Comparison of ENCODE assay signal across 8 cellular contexts in the genomic region with DNA sequence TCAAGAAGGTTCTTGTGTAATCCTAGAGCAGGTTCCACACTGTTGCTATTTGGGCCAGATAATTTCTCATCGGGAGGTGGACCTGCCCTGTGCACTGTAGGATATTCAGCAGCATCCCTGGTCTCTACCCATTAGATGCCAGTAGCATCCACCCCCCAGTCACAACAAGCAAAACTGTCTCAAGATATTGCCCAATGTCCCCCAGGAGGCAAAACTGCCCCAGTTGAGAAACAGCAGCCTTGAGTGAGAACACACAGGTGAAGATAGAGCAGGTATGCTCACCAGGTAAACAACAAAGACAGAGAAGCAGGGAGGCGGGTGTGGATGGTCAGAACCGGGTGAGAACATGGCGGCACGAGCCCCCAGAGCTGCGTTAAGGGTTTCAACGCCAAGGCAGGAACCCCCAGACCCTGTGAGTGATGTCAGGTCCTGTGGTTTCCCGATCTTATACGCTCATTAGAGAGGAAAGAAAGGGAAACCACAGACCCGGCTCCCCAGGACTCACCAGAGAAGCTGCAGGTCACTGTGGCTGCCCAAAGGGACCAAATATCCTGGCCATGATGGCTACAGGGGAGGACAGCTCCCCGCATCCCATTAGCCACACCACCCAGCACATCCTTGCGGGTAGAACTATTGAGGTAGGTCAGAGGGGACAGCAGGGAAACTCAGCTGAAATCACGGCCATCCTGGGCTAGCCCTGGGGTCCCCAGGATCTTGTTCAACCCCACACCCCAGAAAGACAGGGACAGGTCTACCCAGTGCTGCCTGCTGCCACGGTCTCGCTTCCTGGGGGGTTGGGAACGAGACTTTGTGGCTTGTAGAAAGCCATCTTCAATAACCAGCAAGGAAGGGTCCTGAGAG. TPM values are rescaled to one million over a fixed set of nuclear protein-coding genes. Genes with fewer than 3 reads are reported as not detected.
A peak's percentile ranks its signal among the peaks of the same experiment; 100 is the strongest.
DNase-seq lines count a peak whose midpoint lies in the region; ATAC-seq, FAIRE-seq and TF ChIP-seq lines count a peak whose summit lies in the region.
"Had no signal": no experiment of that assay in that cellular context is flagged by ENCODE, and none has a peak within 500 bp of the region (broad histone marks: within the 10 kb centered on the region; RNA-seq: fewer than 3 reads in every experiment).

No MANE protein-coding gene starts in this region.

- ATAC-seq in GM21515 (IDR thresholded peaks at IDR 0.05; ENCODE audit: unreplicated experiment), result peak; percentile 28
- ATAC-seq in HG03439 (IDR thresholded peaks at IDR 0.05; ENCODE audit: unreplicated experiment), result peak; percentile 23
- peak; percentile 44 for ATAC-seq in stimulated activated naive CD8-positive, alpha-beta T cell treated with anti-CD3 and anti-CD28 coated beads, Interleukin-15, amount 100 ng/mL, for 72 hours

- H2BK15ac ChIP-seq in H1 (ENCODE audit: low read length), result no peak overlapping the region

- H2AK5ac ChIP-seq in H1 (ENCODE audit: low read depth, low read length), result no peak overlapping the region

- no peak overlapping the region for H4K91ac ChIP-seq in H1 (replicated peaks; ENCODE audit: insufficient read length, low read length)

- no peak overlapping the region for H3K4me3 Mint-ChIP-seq in stimulated activated naive CD8-positive, alpha-beta T cell treated with anti-CD3 and anti-CD28 coated beads, Interleukin-15, amount 100 ng/mL, for 72 hours

- H3K14ac ChIP-seq in H1 (ENCODE audit: insufficient read length), result no peak overlapping the region

- DNase-seq in H1 (ENCODE audit: low read depth in 1 of 2, low spot score in 2 of 2) (no peak), inferior parietal cortex (ENCODE audit: extremely low spot score) (no peak), hippocampal formation (lab: John Stamatoyannopoulos, UW) (no peak)
- no peak for DNase-seq in stimulated activated naive CD8-positive, alpha-beta T cell treated with anti-CD3 and anti-CD28 coated beads, Interleukin-15, amount 100 ng/mL, for 72 hours
- DNase-seq in activated CD4-positive, alpha-beta T cell treated with anti-CD3 and anti-CD28 coated beads for 4 hours, result no peak

- no peak overlapping the region for H4K5ac ChIP-seq in H1 (ENCODE audit: insufficient read length, low read depth, low read length)

- H2BK120ac ChIP-seq in H1 (replicated peaks; ENCODE audit: low read depth, low read length), result no peak overlapping the region

- H2AFZ ChIP-seq in H1 (ENCODE audit: low read length), result no peak overlapping the region

- no peaks in the 10 kb centered on the region for H3K9me3 Mint-ChIP-seq in stimulated activated naive CD8-positive, alpha-beta T cell treated with anti-CD3 and anti-CD28 coated beads, Interleukin-15, amount 100 ng/mL, for 72 hours

- H2BK5ac ChIP-seq in H1 (ENCODE audit: low read depth, low read length), result no peak overlapping the region

- no peak overlapping the region for H3K4me3 ChIP-seq in H1 (ENCODE audit: extremely low read depth in 1 of 4, insufficient read depth in 2 of 4, low read depth in 3 of 4, low read length in 4 of 4)

- peaks cover 4% of the 10 kb centered on the region in 2 experiments for H4K20me1 ChIP-seq in H1 (replicated peaks in 1 of 2; ENCODE audit: control insufficient read depth in 1 of 2, insufficient read depth in 2 of 2, low read length in 2 of 2)

- no peak overlapping the region for H3K23ac ChIP-seq in H1 (ENCODE audit: insufficient read length)

- no peak overlapping the region for H3K56ac ChIP-seq in H1 (replicated peaks; ENCODE audit: insufficient read length, low read depth, low read length)

- H3K4me2 ChIP-seq in H1 (ENCODE audit: insufficient read depth in 1 of 2, low read depth in 2 of 2, low read length in 2 of 2), result no peak overlapping the region

- peaks cover 19% of the 10 kb centered on the region for H3K4me1 Mint-ChIP-seq in stimulated activated naive CD8-positive, alpha-beta T cell treated with anti-CD3 and anti-CD28 coated beads, Interleukin-15, amount 100 ng/mL, for 72 hours

- no peak for TF ChIP-seq RAD21 in H1 (IDR thresholded peaks at IDR 0.05 in 1 of 2, conservative IDR thresholded peaks at IDR 0.05 in 1 of 2; ENCODE audit: low read depth in 2 of 2, low read length in 2 of 2)

- H2BK12ac ChIP-seq in H1 (ENCODE audit: low read depth, low read length), result no peak overlapping the region; the same call in 1 of the 2 replicates

- H3K27me3 Mint-ChIP-seq in stimulated activated naive CD8-positive, alpha-beta T cell treated with anti-CD3 and anti-CD28 coated beads, Interleukin-15, amount 100 ng/mL, for 72 hours, result peaks cover 17% of the 10 kb centered on the region

- H3K4me1 ChIP-seq in H1 (replicated peaks in 1 of 4; ENCODE audit: control insufficient read depth in 3 of 4, insufficient read depth in 4 of 4, low read length in 3 of 4), result peaks cover 0 to 7% (median 0%) of the 10 kb centered on the region in 4 experiments; a peak in 3 of 7 replicates

- FAIRE-seq in H1 (lab: Jason Lieb, UNC), result no peak

- 0 out of 4 replicates have a peak, but pooled peaks cover 0 to 3% of the 10 kb centered on the region in 2 experiments for H3K79me2 ChIP-seq in H1 (ENCODE audit: control insufficient read depth in 1 of 2, insufficient read depth in 2 of 2, low read length in 2 of 2)

- CTCF ChIA-PET in H1 (lab: Charles Lee; ENCODE audit: partially characterized antibody), result interaction anchor here (0.5 to 2.4 kb wide), 15 partner anchors 8 to 182 kb away, joined by 3 to 6 read pairs (median 3); no protein-coding TSS in a partner anchor

- WGBS in H1 (ENCODE audit: extremely low coverage in 1 of 2, insufficient coverage in 1 of 2, insufficient read length in 1 of 2, insufficient replicate concordance in 2 of 2, low coverage in 1 of 2, low lambda C conversion rate in 2 of 2, missing lambda C conversion rate in 1 of 2), 2 experiments, result 92% methylated on average over 16 of the region's 16 CpGs; no CpG with 5 or more reads in 1 of the 2 experiments

- H3K9me3 ChIP-seq in H1 (ENCODE audit: insufficient read depth in 2 of 2, low read depth in 1 of 2, low read length in 1 of 2), result no peaks in the 10 kb centered on the region

- H4K8ac ChIP-seq in H1 (ENCODE audit: extremely low read depth, insufficient read depth, low read length), result peak overlapping the region; percentile 71; the same call in 1 of the 2 replicates

- no peak overlapping the region for H2BK20ac ChIP-seq in H1 (ENCODE audit: low read length)

- no peak overlapping the region; the same call in 1 of the 2 replicates for H3K18ac ChIP-seq in H1 (ENCODE audit: extremely low read depth, low read length)

- H3K27ac ChIP-seq in H1 (ENCODE audit: low read depth, low read length), result no peak overlapping the region

- H3K79me1 ChIP-seq in H1 (ENCODE audit: low read depth, low read length), result peaks cover 16% of the 10 kb centered on the region

- peaks cover 0 to 3% (median under 1%) of the 10 kb centered on the region in 4 experiments; a peak in 2 of 8 replicates for H3K36me3 ChIP-seq in H1 (ENCODE audit: control insufficient read depth in 2 of 4, insufficient read depth in 4 of 4, low read length in 3 of 4)

- peak overlapping the region in 1 of 2 donors; percentile 24 for H3K27ac Mint-ChIP-seq in stimulated activated naive CD8-positive, alpha-beta T cell treated with anti-CD3 and anti-CD28 coated beads, Interleukin-15, amount 100 ng/mL, for 72 hours

- H3K9ac ChIP-seq in H1 (replicated peaks in 1 of 4; ENCODE audit: extremely low read depth in 1 of 4, low read depth in 3 of 4, low read length in 3 of 4), result no peak overlapping the region

- no peak overlapping the region for H3K4ac ChIP-seq in H1 (replicated peaks; ENCODE audit: insufficient read length, low read depth, low read length)

- no peak for TF ChIP-seq EP300 in H1 (IDR thresholded peaks at IDR 0.05; ENCODE audit: borderline replicate concordance in 1 of 2, low read depth in 2 of 2, low read length in 2 of 2)

- POLR2A ChIA-PET in H1 (lab: Charles Lee; ENCODE audit: partially characterized antibody), result interaction anchor here (0.8 kb wide), 1 partner anchor 8 kb away, joined by 3 read pairs; no protein-coding TSS in a partner anchor

- TF ChIP-seq CTCF in H1 (IDR thresholded peaks at IDR 0.05; ENCODE audit: control extremely low read depth in 1 of 3, insufficient read depth in 1 of 3, low read depth in 1 of 3, low read length in 3 of 3), result no peak

- H3K27me3 ChIP-seq in H1 (replicated peaks in 1 of 4; ENCODE audit: control insufficient read depth in 3 of 4, extremely low read depth in 1 of 4, insufficient read depth in 3 of 4, low read length in 3 of 4), result no peaks in the 10 kb centered on the region

- no peaks in the 10 kb centered on the region; the same call in 1 of the 2 replicates for H3K23me2 ChIP-seq in H1 (ENCODE audit: low read depth, low read length)

- TF ChIP-seq POLR2A in H1 (IDR thresholded peaks at IDR 0.05; ENCODE audit: control extremely low read depth in 1 of 2, low read depth in 2 of 2, low read length in 2 of 2), result no peak

TF ChIP-seq in H1, 55 proteins besides CTCF, POLR2A, EP300 and RAD21 (continues in another document):
- TF ChIP-seq, protein P1, sequence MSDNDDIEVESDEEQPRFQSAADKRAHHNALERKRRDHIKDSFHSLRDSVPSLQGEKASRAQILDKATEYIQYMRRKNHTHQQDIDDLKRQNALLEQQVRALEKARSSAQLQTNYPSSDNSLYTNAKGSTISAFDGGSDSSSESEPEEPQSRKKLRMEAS (IDR thresholded peaks at IDR 0.05), result no peak
- TF ChIP-seq SUZ12 (IDR thresholded peaks at IDR 0.05; ENCODE audit: low read length), result no peak
- TF ChIP-seq TEAD4 (IDR thresholded peaks at IDR 0.05; ENCODE audit: low read depth, low read length), result no peak
- no peak for TF ChIP-seq SRF (IDR thresholded peaks at IDR 0.05; ENCODE audit: low read depth, low read length)

RNA-seq across cellular contexts. Expression of a gene that starts 21.2 kb away (rescaled TPM):
- 12.6 and 13.1 TPM in 2 replicates for total RNA-seq in H1 (2021; fragmentation: NEBNext Ultra II Directional; extraction: Animal tissue kit (Norgen Biotek cat#: 25700))
- 8.8 and 13.9 TPM in 2 replicates for polyA plus RNA-seq in H1 (2011; rRNA removed)
- polyA plus RNA-seq in H1 (2011; cell fraction: cytosol; rRNA removed), result 10.7 TPM
- 12.2 TPM for polyA plus RNA-seq in H1 (2011; cell fraction: nucleus; rRNA removed)
- polyA plus RNA-seq in H1 (2012, experiment 1 of 2), result 8.2 to 11.6 TPM (median 10.3 TPM) in 4 replicates
- 11.4 TPM for polyA plus RNA-seq in H1 (2012, experiment 2 of 2)
- polyA plus RNA-seq in H1 (2013, experiment 1 of 2), result 6.2 TPM
- 6.5 TPM for polyA plus RNA-seq in H1 (2013, experiment 2 of 2)
- 10.9 and 12.7 TPM in 2 replicates for polyA minus RNA-seq in H1 (2011; rRNA and poly(A)+ RNA removed)
- 13.9 TPM for polyA minus RNA-seq in H1 (2011; cell fraction: cytosol; rRNA and poly(A)+ RNA removed)
- 19.5 TPM for polyA minus RNA-seq in H1 (2011; cell fraction: nucleus; rRNA and poly(A)+ RNA removed)

RNA-seq across cellular contexts. Expression of a gene that starts 28.9 kb away (rescaled TPM):
- total RNA-seq in H1 (2021; fragmentation: NEBNext Ultra II Directional; extraction: Animal tissue kit (Norgen Biotek cat#: 25700)), result not detected in 2 replicates
- polyA plus RNA-seq in H1 (2011; rRNA removed), result 0.28 TPM in 1 of 2 replicates, not detected in the other
- polyA plus RNA-seq in H1 (2011; cell fraction: cytosol; rRNA removed), result not detected
- not detected for polyA plus RNA-seq in H1 (2011; cell fraction: nucleus; rRNA removed)
- polyA plus RNA-seq in H1 (2012, experiment 1 of 2), result not detected in 4 replicates
- not detected for polyA plus RNA-seq in H1 (2012, experiment 2 of 2)
- not detected for polyA plus RNA-seq in H1 (2013, experiment 1 of 2)
- not detected for polyA plus RNA-seq in H1 (2013, experiment 2 of 2)
- not detected in 2 replicates for polyA minus RNA-seq in H1 (2011; rRNA and poly(A)+ RNA removed)
- not detected for polyA minus RNA-seq in H1 (2011; cell fraction: cytosol; rRNA and poly(A)+ RNA removed)
- polyA minus RNA-seq in H1 (2011; cell fraction: nucleus; rRNA and poly(A)+ RNA removed), result not detected
- total RNA-seq: pulmonary artery endothelial cell had no signal
